ENCODE assay signal across 8 cellular contexts in the genomic region with DNA sequence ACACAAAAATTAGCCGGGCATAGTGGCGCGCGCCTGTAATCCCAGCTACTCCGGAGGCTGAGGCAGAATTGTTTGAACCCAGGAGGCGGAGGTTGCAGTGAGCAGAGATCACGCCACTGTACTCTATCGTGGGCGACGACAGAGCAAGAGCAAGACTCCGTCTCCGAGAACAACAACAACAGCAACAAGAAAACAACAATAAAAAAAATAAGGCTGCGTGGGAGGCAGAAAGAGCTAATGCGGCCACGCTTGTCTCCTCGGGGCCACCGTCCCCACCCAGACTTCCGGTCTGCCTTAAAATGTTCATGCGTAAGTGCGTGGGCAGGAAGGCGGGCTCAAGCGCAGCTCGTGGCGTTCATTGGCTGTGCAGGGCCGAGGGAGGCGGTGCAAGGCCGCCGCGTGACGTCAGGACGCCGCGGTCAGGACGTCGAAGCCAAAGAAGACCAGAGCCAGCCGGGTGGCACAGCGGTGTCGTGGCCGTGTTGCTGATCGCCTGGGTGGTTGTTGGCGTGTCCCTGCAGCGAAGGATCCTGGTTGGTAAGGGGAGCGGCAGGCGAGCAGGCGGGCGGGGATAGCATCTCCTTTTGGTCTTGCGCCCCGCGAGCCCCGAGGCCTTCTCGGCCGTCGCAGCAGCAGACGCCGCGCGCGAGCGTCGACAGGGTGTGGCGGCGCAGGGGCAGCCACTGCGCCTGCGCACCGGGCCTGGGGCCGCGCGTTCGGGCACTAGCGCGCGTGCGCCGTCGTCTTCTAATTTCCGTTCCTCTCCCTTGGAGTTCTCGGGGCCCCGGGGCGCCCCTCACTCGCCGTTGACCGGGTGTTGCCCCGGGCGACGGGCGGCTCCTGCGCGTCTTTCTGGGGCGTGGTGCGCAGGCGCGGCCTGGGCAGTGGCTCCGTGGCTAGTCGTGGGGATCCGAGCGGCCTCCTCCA. TPM values are rescaled to one million over a fixed set of nuclear protein-coding genes. Genes with fewer than 3 reads are reported as not detected.
A peak's percentile ranks its signal among the peaks of the same experiment; 100 is the strongest.
DNase-seq lines count a peak whose midpoint lies in the region; ATAC-seq and TF ChIP-seq lines count a peak whose summit lies in the region.

A gene (plus strand): TSS at position 426 of the 927 bp plus-strand sequence. CDS start 2,146 bp downstream, outside the sequence.

- DNase-seq in AG10803 (ENCODE audit: low read depth): peak; percentile 99
- DNase-seq in NCI-H460 (ENCODE audit: extremely low read depth, low read depth): peak; percentile 93
- peak; percentile 98 for DNase-seq in activated CD4-positive, CD25-positive, alpha-beta regulatory T cell treated with anti-CD3 and anti-CD28 coated beads, Interleukin-2, amount 50 U/mL, for 72 hours
- peak; percentile 77 to 87 for DNase-seq in cerebellar nuclear complex (lab: John Stamatoyannopoulos, UW)
- DNase-seq in kidney epithelial cell (ENCODE audit: low read depth): peak; percentile 77
- DNase-seq in stimulated activated CD4-positive, alpha-beta T cell treated with anti-CD3 and anti-CD28 coated beads, Interleukin-15, amount 100 ng/mL, for 48 hours (ENCODE audit: low read depth in 2 of 2): peak; percentile 95 to 97

- no peak for TF ChIP-seq CTCF in AG10803 (conservative IDR thresholded peaks at IDR 0.05; ENCODE audit: low read length)
- no peak for TF ChIP-seq CTCF in kidney epithelial cell (IDR thresholded peaks at IDR 0.05; ENCODE audit: insufficient read depth, low read length, poor library complexity, severe bottlenecking)

- H3K27me3 ChIP-seq in kidney epithelial cell (ENCODE audit: control insufficient read depth, insufficient read depth, low read length): no peaks in the 10 kb centered on the region

- ATAC-seq in GM19043 (IDR thresholded peaks at IDR 0.05; ENCODE audit: low read depth, unreplicated experiment): peak; percentile 91
- peak; percentile 78 for ATAC-seq in HG03378 (IDR thresholded peaks at IDR 0.05; ENCODE audit: unreplicated experiment)

- H3K4me3 ChIP-seq in AG10803 (ENCODE audit: low read length): peak within 1 kb of the TSS; percentile 95
- H3K4me3 ChIP-seq in kidney epithelial cell (ENCODE audit: low read depth, low read length): peak within 1 kb of the TSS; percentile 90

- H3K36me3 ChIP-seq in kidney epithelial cell (ENCODE audit: control insufficient read depth, insufficient read depth, low read length): peaks cover 8% of the 10 kb centered on the region

RNA-seq across cellular contexts. Expression of the gene that starts here (rescaled TPM):
- 30.4 and 32.9 TPM in 2 replicates for total RNA-seq in NCI-H460 (2014; rRNA removed; shearing (Covaris generic))
- polyA plus RNA-seq in NCI-H460 (2014; cell fraction: nucleus; rRNA removed): 206 and 244 TPM in 2 replicates
- 61.3 and 62.8 TPM in 2 replicates for total RNA-seq in kidney epithelial cell

Comparison
In these comparisons a context has a peak if more than half of its experiments do, and no peak if none do; other contexts are left out.
1. Peak in every context shown above with its lines: DNase-seq, ATAC-seq and H3K4me3 ChIP-seq.